1 cellular context compared by ENCODE assay signal in genomic region chr12:132480620-132481132, GRCh38.
TF ChIP-seq lines count a peak whose summit lies in the region.

No MANE protein-coding gene starts in this region.

TF ChIP-seq in HepG2, 621 proteins besides CTCF, POLR2A, EP300 and RAD21:
- no peak for TF ChIP-seq SIX1 (CRISPR knock-in tag; IDR thresholded peaks at IDR 0.05; ENCODE audit: borderline replicate concordance)
- no peak for TF ChIP-seq ZNF562 (CRISPR knock-in tag; IDR thresholded peaks at IDR 0.05; ENCODE audit: borderline replicate concordance)
- no peak for TF ChIP-seq ZNF354B (CRISPR knock-in tag; IDR thresholded peaks at IDR 0.05)
- TF ChIP-seq ZNF772 (CRISPR knock-in tag; IDR thresholded peaks at IDR 0.05): no peak
- no peak for TF ChIP-seq FOXA3 (CRISPR knock-in tag; IDR thresholded peaks at IDR 0.05)
- no peak for TF ChIP-seq GMEB2 (CRISPR knock-in tag; IDR thresholded peaks at IDR 0.05; ENCODE audit: low read depth)
- TF ChIP-seq NCOA5 (CRISPR knock-in tag; IDR thresholded peaks at IDR 0.05): no peak
- no peak for TF ChIP-seq HCFC1 (IDR thresholded peaks at IDR 0.05; ENCODE audit: low read depth, low read length)
- no peak for TF ChIP-seq U2AF2 (IDR thresholded peaks at IDR 0.05; ENCODE audit: low read depth, low read length)
- no peak for TF ChIP-seq MYNN (CRISPR knock-in tag; IDR thresholded peaks at IDR 0.05; ENCODE audit: low read depth)
- no peak for TF ChIP-seq CAMTA2 (CRISPR knock-in tag; IDR thresholded peaks at IDR 0.05; ENCODE audit: borderline replicate concordance)
- no peak for TF ChIP-seq ZFX (CRISPR knock-in tag; IDR thresholded peaks at IDR 0.05; ENCODE audit: low read depth)
- no peak for TF ChIP-seq SIX4 (CRISPR knock-in tag; IDR thresholded peaks at IDR 0.05)
- TF ChIP-seq SRY (CRISPR knock-in tag; IDR thresholded peaks at IDR 0.05): no peak
- no peak for TF ChIP-seq ZNF121 (CRISPR knock-in tag; IDR thresholded peaks at IDR 0.05)
